12 cellular contexts compared by ENCODE assay signal in genomic region chr1:44472614-44473262, GRCh38.
DNase-seq lines count a peak whose midpoint lies in the region; ATAC-seq and TF ChIP-seq lines count a peak whose summit lies in the region.
"Had no signal": no experiment of that assay in that cellular context is flagged by ENCODE, and none has a peak within 500 bp of the region (broad histone marks: within the 10 kb centered on the region; RNA-seq: fewer than 3 reads in every experiment).

No MANE protein-coding gene starts in this region.

- H3K4me3 Mint-ChIP-seq in natural killer cell: peak overlapping the region; percentile 71
- peak overlapping the region in 2 of 7 donors; percentile 2 to 14 for H3K4me3 Mint-ChIP-seq in CD8-positive, alpha-beta memory T cell
- H3K4me3 Mint-ChIP-seq: activated CD8-positive, alpha-beta memory T cell treated with anti-CD3 and anti-CD28 coated beads, Interleukin-2, amount 10 ng/mL, durations not matched to agents 7 days and 5 days had no signal

- peak; percentile 32 for DNase-seq in AG20443 (ENCODE audit: low spot score)
- peak; percentile 37 for DNase-seq in GM20000 (ENCODE audit: low spot score)
- peak; percentile 70 for DNase-seq in astrocyte of the hippocampus (ENCODE audit: low read depth, low spot score)
- no peak for DNase-seq in natural killer cell
- no peak for DNase-seq in NCI-H2196 treated with DMSO at 0.1 percent for 48 hours (lab: John Stamatoyannopoulos, UW; ENCODE audit: unreplicated experiment)
- no peak for DNase-seq in HuH-7.5 (ENCODE audit: low spot score)
- DNase-seq in central memory CD4-positive, alpha-beta T cell: no peak
- no peak for DNase-seq in CD8-positive, alpha-beta memory T cell
- DNase-seq: activated CD8-positive, alpha-beta memory T cell treated with anti-CD3 and anti-CD28 coated beads, Interleukin-2, amount 10 ng/mL, durations not matched to agents 7 days and 5 days; effector CD4-positive, alpha-beta T cell; NCI-H187 treated with DMSO at 0.1 percent for 48 hours; T1000 had no signal

- intact Hi-C loops in natural killer cell (cut with micrococcal nuclease): no loop called here

- H3K9me3 ChIP-seq in CD8-positive, alpha-beta memory T cell (ENCODE audit: low read length): no peaks in the 10 kb centered on the region

- H3K4me3 ChIP-seq in CD8-positive, alpha-beta memory T cell (ENCODE audit: low read length): no peak overlapping the region

- H3K4me1 ChIP-seq in CD8-positive, alpha-beta memory T cell (ENCODE audit: insufficient read depth, low read length): no peaks in the 10 kb centered on the region

- POLR2A ChIA-PET in CD8-positive, alpha-beta memory T cell (lab: Charles Lee): no interaction called here

- peak in 2 of 3 donors; percentile 55 to 76 for ATAC-seq in natural killer cell
- ATAC-seq: activated CD8-positive, alpha-beta memory T cell treated with anti-CD3 and anti-CD28 coated beads, Interleukin-2, amount 10 ng/mL, durations not matched to agents 7 days and 5 days had no signal

- H3K36me3 ChIP-seq in CD8-positive, alpha-beta memory T cell (ENCODE audit: insufficient read depth, low read length): no peaks in the 10 kb centered on the region

- CTCF ChIA-PET in CD8-positive, alpha-beta memory T cell (lab: Charles Lee): no interaction called here

- no peaks in the 10 kb centered on the region for H3K9me3 Mint-ChIP-seq in natural killer cell
- H3K9me3 Mint-ChIP-seq in CD8-positive, alpha-beta memory T cell: peaks cover 0 to 6% (median 2%) of the 10 kb centered on the region in 5 donors

- peaks cover 18% of the 10 kb centered on the region in 2 donors for H3K4me1 Mint-ChIP-seq in natural killer cell
- H3K4me1 Mint-ChIP-seq in CD8-positive, alpha-beta memory T cell: peaks cover 0 to 10% (median 9%) of the 10 kb centered on the region in 3 donors

- H3K27me3 Mint-ChIP-seq in natural killer cell (ENCODE audit: low read depth in 2 of 2): no peaks in the 10 kb centered on the region
- H3K27me3 Mint-ChIP-seq in CD8-positive, alpha-beta memory T cell: peaks cover 1 to 44% of the 10 kb centered on the region in 2 donors

- H3K27ac ChIP-seq in CD8-positive, alpha-beta memory T cell (ENCODE audit: low read depth, low read length): no peak overlapping the region

- TF ChIP-seq CTCF in GM20000 (IDR thresholded peaks at IDR 0.05; ENCODE audit: extremely low read depth, missing control alignments) (no peak), natural killer cell (IDR thresholded peaks at IDR 0.05) (no peak)

- no peaks in the 10 kb centered on the region for H3K27me3 ChIP-seq in CD8-positive, alpha-beta memory T cell (ENCODE audit: insufficient read depth, low read length, poor library complexity, severe bottlenecking)

- H3K27ac Mint-ChIP-seq in natural killer cell: peak overlapping the region; percentile 48 to 75
- H3K27ac Mint-ChIP-seq in CD8-positive, alpha-beta memory T cell: no peak overlapping the region
- H3K27ac Mint-ChIP-seq: activated CD8-positive, alpha-beta memory T cell treated with anti-CD3 and anti-CD28 coated beads, Interleukin-2, amount 10 ng/mL, durations not matched to agents 7 days and 5 days had no signal

- H3K36me3 Mint-ChIP-seq in natural killer cell: no peaks in the 10 kb centered on the region
- no peaks in the 10 kb centered on the region for H3K36me3 Mint-ChIP-seq in CD8-positive, alpha-beta memory T cell
- H3K36me3 Mint-ChIP-seq: activated CD8-positive, alpha-beta memory T cell treated with anti-CD3 and anti-CD28 coated beads, Interleukin-2, amount 10 ng/mL, durations not matched to agents 7 days and 5 days had no signal

Comparison
In these comparisons a context has a peak if more than half of its experiments do, and no peak if none do; other contexts are left out.
1. DNase-seq: peak in AG20443 (single experiment), GM20000 (single experiment) and astrocyte of the hippocampus (single experiment); none in natural killer cell (single experiment), NCI-H2196 treated with DMSO at 0.1 percent for 48 hours (single experiment), HuH-7.5 (single experiment), central memory CD4-positive, alpha-beta T cell (single experiment) and CD8-positive, alpha-beta memory T cell (0 of 5).
2. H3K27ac Mint-ChIP-seq: peak in natural killer cell (2 of 2); none in CD8-positive, alpha-beta memory T cell (0 of 8).